1 cellular context compared by ENCODE assay signal in genomic region chr1:229531326-229531725, GRCh38.
TF ChIP-seq lines count a peak whose summit lies in the region.

No MANE protein-coding gene starts in this region.

TF ChIP-seq in GM23338, 12 proteins besides CTCF, POLR2A, EP300 and RAD21 (continued from another document):
- no peak for TF ChIP-seq ZNF462 (CRISPR knock-in tag; IDR thresholded peaks at IDR 0.05)
- TF ChIP-seq ZNF331 (CRISPR knock-in tag; IDR thresholded peaks at IDR 0.05; ENCODE audit: low read depth), result no peak
- TF ChIP-seq EZH2 (IDR thresholded peaks at IDR 0.05; ENCODE audit: low read depth, unreplicated experiment), result no peak
- no peak for TF ChIP-seq POLR2AphosphoS5 (IDR thresholded peaks at IDR 0.05; ENCODE audit: low read depth)
- no peak for TF ChIP-seq ETS1 (IDR thresholded peaks at IDR 0.05)
- TF ChIP-seq EZH2phosphoT487 (IDR thresholded peaks at IDR 0.05; ENCODE audit: unreplicated experiment), result no peak
- TF ChIP-seq JUNB (IDR thresholded peaks at IDR 0.05; ENCODE audit: unreplicated experiment), result no peak
